1 cellular context compared by ENCODE assay signal in the genomic region with DNA sequence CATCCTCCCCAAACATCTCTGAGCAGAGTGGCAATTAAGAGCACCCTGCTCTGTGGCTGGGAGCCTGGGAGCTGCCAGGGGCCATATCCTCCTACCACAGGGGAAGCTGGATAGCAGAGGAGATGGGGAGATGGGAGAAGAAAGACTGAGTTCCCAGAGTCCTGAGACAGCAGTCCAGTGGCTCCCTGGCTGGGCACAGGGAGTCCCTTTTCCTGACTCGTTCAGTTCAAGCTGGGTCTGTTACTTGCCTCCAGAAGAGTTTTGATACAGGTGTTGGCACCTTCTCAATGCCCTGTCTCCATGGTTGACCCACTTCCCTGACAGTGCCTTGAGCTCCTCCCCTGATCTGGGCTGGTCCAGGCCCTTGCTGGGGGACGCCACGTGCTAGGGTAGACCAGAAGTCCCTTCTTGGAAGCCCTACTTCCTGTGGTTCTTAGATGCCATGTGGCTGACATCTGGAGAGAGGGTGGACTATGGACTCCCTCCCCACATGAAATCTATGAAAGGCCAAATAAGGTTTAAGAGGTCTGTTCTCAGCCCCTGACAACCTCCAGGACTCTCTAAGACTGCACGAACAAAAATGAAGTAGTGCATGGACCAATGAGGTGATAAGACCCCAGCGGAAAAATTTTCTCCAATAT.
TF ChIP-seq lines count a peak whose summit lies in the region.

No MANE protein-coding gene starts in this region.

TF ChIP-seq in HCT116, 20 proteins besides CTCF, POLR2A, EP300 and RAD21 (continued from another document):
- TF ChIP-seq, protein P1, sequence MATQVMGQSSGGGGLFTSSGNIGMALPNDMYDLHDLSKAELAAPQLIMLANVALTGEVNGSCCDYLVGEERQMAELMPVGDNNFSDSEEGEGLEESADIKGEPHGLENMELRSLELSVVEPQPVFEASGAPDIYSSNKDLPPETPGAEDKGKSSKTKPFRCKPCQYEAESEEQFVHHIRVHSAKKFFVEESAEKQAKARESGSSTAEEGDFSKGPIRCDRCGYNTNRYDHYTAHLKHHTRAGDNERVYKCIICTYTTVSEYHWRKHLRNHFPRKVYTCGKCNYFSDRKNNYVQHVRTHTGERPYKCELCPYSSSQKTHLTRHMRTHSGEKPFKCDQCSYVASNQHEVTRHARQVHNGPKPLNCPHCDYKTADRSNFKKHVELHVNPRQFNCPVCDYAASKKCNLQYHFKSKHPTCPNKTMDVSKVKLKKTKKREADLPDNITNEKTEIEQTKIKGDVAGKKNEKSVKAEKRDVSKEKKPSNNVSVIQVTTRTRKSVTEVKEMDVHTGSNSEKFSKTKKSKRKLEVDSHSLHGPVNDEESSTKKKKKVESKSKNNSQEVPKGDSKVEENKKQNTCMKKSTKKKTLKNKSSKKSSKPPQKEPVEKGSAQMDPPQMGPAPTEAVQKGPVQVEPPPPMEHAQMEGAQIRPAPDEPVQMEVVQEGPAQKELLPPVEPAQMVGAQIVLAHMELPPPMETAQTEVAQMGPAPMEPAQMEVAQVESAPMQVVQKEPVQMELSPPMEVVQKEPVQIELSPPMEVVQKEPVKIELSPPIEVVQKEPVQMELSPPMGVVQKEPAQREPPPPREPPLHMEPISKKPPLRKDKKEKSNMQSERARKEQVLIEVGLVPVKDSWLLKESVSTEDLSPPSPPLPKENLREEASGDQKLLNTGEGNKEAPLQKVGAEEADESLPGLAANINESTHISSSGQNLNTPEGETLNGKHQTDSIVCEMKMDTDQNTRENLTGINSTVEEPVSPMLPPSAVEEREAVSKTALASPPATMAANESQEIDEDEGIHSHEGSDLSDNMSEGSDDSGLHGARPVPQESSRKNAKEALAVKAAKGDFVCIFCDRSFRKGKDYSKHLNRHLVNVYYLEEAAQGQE (IDR thresholded peaks at IDR 0.05; ENCODE audit: low read depth): no peak
- TF ChIP-seq, protein P2, sequence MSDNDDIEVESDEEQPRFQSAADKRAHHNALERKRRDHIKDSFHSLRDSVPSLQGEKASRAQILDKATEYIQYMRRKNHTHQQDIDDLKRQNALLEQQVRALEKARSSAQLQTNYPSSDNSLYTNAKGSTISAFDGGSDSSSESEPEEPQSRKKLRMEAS (IDR thresholded peaks at IDR 0.05): no peak
- TF ChIP-seq, protein P3, sequence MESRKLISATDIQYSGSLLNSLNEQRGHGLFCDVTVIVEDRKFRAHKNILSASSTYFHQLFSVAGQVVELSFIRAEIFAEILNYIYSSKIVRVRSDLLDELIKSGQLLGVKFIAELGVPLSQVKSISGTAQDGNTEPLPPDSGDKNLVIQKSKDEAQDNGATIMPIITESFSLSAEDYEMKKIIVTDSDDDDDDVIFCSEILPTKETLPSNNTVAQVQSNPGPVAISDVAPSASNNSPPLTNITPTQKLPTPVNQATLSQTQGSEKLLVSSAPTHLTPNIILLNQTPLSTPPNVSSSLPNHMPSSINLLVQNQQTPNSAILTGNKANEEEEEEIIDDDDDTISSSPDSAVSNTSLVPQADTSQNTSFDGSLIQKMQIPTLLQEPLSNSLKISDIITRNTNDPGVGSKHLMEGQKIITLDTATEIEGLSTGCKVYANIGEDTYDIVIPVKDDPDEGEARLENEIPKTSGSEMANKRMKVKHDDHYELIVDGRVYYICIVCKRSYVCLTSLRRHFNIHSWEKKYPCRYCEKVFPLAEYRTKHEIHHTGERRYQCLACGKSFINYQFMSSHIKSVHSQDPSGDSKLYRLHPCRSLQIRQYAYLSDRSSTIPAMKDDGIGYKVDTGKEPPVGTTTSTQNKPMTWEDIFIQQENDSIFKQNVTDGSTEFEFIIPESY (IDR thresholded peaks at IDR 0.05; ENCODE audit: extremely low read depth, insufficient replicate concordance, low read length): no peak
- TF ChIP-seq POLR2AphosphoS5 (IDR thresholded peaks at IDR 0.05; ENCODE audit: low read depth, low read length) (no peak), SP1 (IDR thresholded peaks at IDR 0.05; ENCODE audit: low read depth) (no peak), TCF7L2 (IDR thresholded peaks at IDR 0.05; ENCODE audit: borderline replicate concordance, extremely low read depth, insufficient read depth, insufficient read length) (no peak), EZH2 (IDR thresholded peaks at IDR 0.05) (no peak), ZNF274 (IDR thresholded peaks at IDR 0.05; ENCODE audit: low read depth, low read length) (no peak), ELF1 (IDR thresholded peaks at IDR 0.05; ENCODE audit: borderline replicate concordance, low read depth) (no peak), FOSL1 (IDR thresholded peaks at IDR 0.05; ENCODE audit: low read depth) (no peak), CBX3 (IDR thresholded peaks at IDR 0.05; ENCODE audit: low read depth) (no peak), EZH2phosphoT487 (IDR thresholded peaks at IDR 0.05; ENCODE audit: borderline replicate concordance) (no peak)
- TF ChIP-seq, protein P4, sequence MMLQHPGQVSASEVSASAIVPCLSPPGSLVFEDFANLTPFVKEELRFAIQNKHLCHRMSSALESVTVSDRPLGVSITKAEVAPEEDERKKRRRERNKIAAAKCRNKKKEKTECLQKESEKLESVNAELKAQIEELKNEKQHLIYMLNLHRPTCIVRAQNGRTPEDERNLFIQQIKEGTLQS (IDR thresholded peaks at IDR 0.05): no peak
